Comparison of ENCODE assay signal across 1 cellular context in genomic region chr5:150738862-150739261, GRCh38.
TF ChIP-seq lines count a peak whose summit lies in the region.

No MANE protein-coding gene starts in this region.

TF ChIP-seq in GM23338, 12 proteins besides CTCF, POLR2A, EP300 and RAD21:
- TF ChIP-seq ETS1 (IDR thresholded peaks at IDR 0.05) (no peak), ZNF462 (CRISPR knock-in tag; IDR thresholded peaks at IDR 0.05) (no peak), EZH2 (IDR thresholded peaks at IDR 0.05; ENCODE audit: low read depth, unreplicated experiment) (no peak), EZH2phosphoT487 (IDR thresholded peaks at IDR 0.05; ENCODE audit: unreplicated experiment) (no peak), CREB1 (CRISPR knock-in tag; IDR thresholded peaks at IDR 0.05; ENCODE audit: low read depth) (no peak), STAT1 (IDR thresholded peaks at IDR 0.05; ENCODE audit: unreplicated experiment) (no peak), ZNF331 (CRISPR knock-in tag; IDR thresholded peaks at IDR 0.05; ENCODE audit: low read depth) (no peak)
